ENCODE assay signal across 23 cellular contexts in genomic region chr2:207950761-207951114, GRCh38.
DNase-seq lines count a peak whose midpoint lies in the region; ATAC-seq, FAIRE-seq and TF ChIP-seq lines count a peak whose summit lies in the region.
"Had no signal": no experiment of that assay in that cellular context is flagged by ENCODE, and none has a peak within 500 bp of the region (broad histone marks: within the 10 kb centered on the region; RNA-seq: fewer than 3 reads in every experiment).

No MANE protein-coding gene starts in this region.

- no peak for ATAC-seq in GM21528 (IDR thresholded peaks at IDR 0.05; ENCODE audit: low FRiP score, unreplicated experiment)
- ATAC-seq: A549 had no signal

- peaks cover 36% of the 10 kb centered on the region for H3K4me1 ChIP-seq in HUES64 (ENCODE audit: insufficient read depth, low read length)
- peaks cover 0 to 27% (median 16%) of the 10 kb centered on the region in 4 experiments; a peak in 4 of 7 replicates for H3K4me1 ChIP-seq in H1 (replicated peaks in 1 of 4; ENCODE audit: control insufficient read depth in 3 of 4, insufficient read depth in 4 of 4, low read length in 3 of 4)
- peaks cover 2 to 19% of the 10 kb centered on the region in 2 donors for H3K4me1 ChIP-seq in neuronal stem cell (ENCODE audit: control insufficient read depth in 2 of 2, insufficient read depth in 1 of 2, low read depth in 1 of 2, low read length in 2 of 2)
- H3K4me1 ChIP-seq in esophagus squamous epithelium = no peaks in the 10 kb centered on the region
- H3K4me1 ChIP-seq: A549 had no signal

- H2BK120ac ChIP-seq in H1 (replicated peaks; ENCODE audit: low read depth, low read length) (peak overlapping the region; percentile 89), neuronal stem cell (ENCODE audit: low read depth, low read length) (no peak overlapping the region)

- H3K23ac ChIP-seq in H1 (ENCODE audit: insufficient read length) = no peak overlapping the region
- H3K23ac ChIP-seq in neuronal stem cell (ENCODE audit: low read depth, low read length, poor library complexity) = no peak overlapping the region

- H2AFZ ChIP-seq in H1 (ENCODE audit: low read length) (no peak overlapping the region), neuronal stem cell (ENCODE audit: low read length) (no peak overlapping the region)

- H4K5ac ChIP-seq in H1 (ENCODE audit: insufficient read length, low read depth, low read length) = peak overlapping the region; percentile 89

- H3K4ac ChIP-seq in H1 (replicated peaks; ENCODE audit: insufficient read length, low read depth, low read length) (no peak overlapping the region), neuronal stem cell (ENCODE audit: low read length) (no peak overlapping the region)

- POLR2A ChIA-PET in H1 (lab: Charles Lee; ENCODE audit: partially characterized antibody) = no interaction called here

- FAIRE-seq in G401.6 (lab: Jason Lieb, UNC) (peak; percentile 81), H1 (lab: Jason Lieb, UNC) (no peak)
- FAIRE-seq: A549, D721Med, GM12892, GM18507, HepG2 had no signal

- peak overlapping the region; percentile 68; the same call in 1 of the 2 replicates for H3K27ac ChIP-seq in HUES64 (ENCODE audit: low read depth, low read length)
- no peak overlapping the region for H3K27ac ChIP-seq in H1 (ENCODE audit: low read depth, low read length)
- peak overlapping the region; percentile 74 for H3K27ac ChIP-seq in neuronal stem cell (replicated peaks; ENCODE audit: low read length)
- no peak overlapping the region for H3K27ac ChIP-seq in esophagus squamous epithelium
- H3K27ac ChIP-seq: 22Rv1, A549, C4-2B, HL-60 had no signal

- H4K91ac ChIP-seq in H1 (replicated peaks; ENCODE audit: insufficient read length, low read length) = no peak overlapping the region
- no peak overlapping the region for H4K91ac ChIP-seq in neuronal stem cell (ENCODE audit: low read depth, low read length, poor library complexity)

- no peak overlapping the region for H3K14ac ChIP-seq in H1 (ENCODE audit: insufficient read length)
- no peak overlapping the region for H3K14ac ChIP-seq in neuronal stem cell (ENCODE audit: low read length)

- no peak overlapping the region for H3K56ac ChIP-seq in H1 (replicated peaks; ENCODE audit: insufficient read length, low read depth, low read length)

- H3K27me3 ChIP-seq in HUES64 (ENCODE audit: insufficient read depth, low read length) (no peaks in the 10 kb centered on the region), H1 (replicated peaks in 1 of 4; ENCODE audit: control insufficient read depth in 3 of 4, extremely low read depth in 1 of 4, insufficient read depth in 3 of 4, low read length in 3 of 4) (no peaks in the 10 kb centered on the region), neuronal stem cell (ENCODE audit: control insufficient read depth in 3 of 3, insufficient read depth in 3 of 3, low read depth in 1 of 3, low read length in 3 of 3) (no peaks in the 10 kb centered on the region), esophagus squamous epithelium (no peaks in the 10 kb centered on the region)

- WGBS in HUES64 = 29% methylated on average over 1 of the region's 2 CpGs
- WGBS in H1 (ENCODE audit: extremely low coverage in 1 of 2, insufficient coverage in 1 of 2, insufficient read length in 1 of 2, insufficient replicate concordance in 2 of 2, low coverage in 1 of 2, low lambda C conversion rate in 2 of 2, missing lambda C conversion rate in 1 of 2), 2 experiments = 3% methylated on average over 2 of the region's 2 CpGs; no CpG with 5 or more reads in 1 of the 2 experiments
- WGBS in neuronal stem cell (ENCODE audit: extremely low coverage in 2 of 2, insufficient read length in 2 of 2, insufficient replicate concordance in 1 of 2), 2 donors = no CpG with 5 or more reads among the region's 2 CpGs
- 82 to 86% methylated on average over 2 of the region's 2 CpGs for WGBS in esophagus squamous epithelium, 2 donors

- CTCF ChIA-PET in H1 (lab: Charles Lee; ENCODE audit: partially characterized antibody) = interaction anchor here (1.7 to 5.4 kb wide), 3 partner anchors 12 to 205 kb away, joined by 5 to 39 read pairs (median 7); no protein-coding TSS in a partner anchor

- no peaks in the 10 kb centered on the region for H3K23me2 ChIP-seq in H1 (ENCODE audit: low read depth, low read length)

- no peak overlapping the region for H2BK20ac ChIP-seq in H1 (ENCODE audit: low read length)

- peak overlapping the region; percentile 29 to 45; a peak in 3 of 4 replicates for H3K4me2 ChIP-seq in H1 (ENCODE audit: insufficient read depth in 1 of 2, low read depth in 2 of 2, low read length in 2 of 2)
- no peak overlapping the region for H3K4me2 ChIP-seq in neuronal stem cell (ENCODE audit: insufficient read depth, low read length, poor library complexity, severe bottlenecking)
- H3K4me2 ChIP-seq: A549 had no signal

- no peak for TF ChIP-seq EP300 in H1 (IDR thresholded peaks at IDR 0.05; ENCODE audit: borderline replicate concordance in 1 of 2, low read depth in 2 of 2, low read length in 2 of 2)

- TF ChIP-seq RAD21 in H1 (IDR thresholded peaks at IDR 0.05 in 1 of 2, conservative IDR thresholded peaks at IDR 0.05 in 1 of 2; ENCODE audit: low read depth in 2 of 2, low read length in 2 of 2) = no peak

- TF ChIP-seq POLR2A in H1 (IDR thresholded peaks at IDR 0.05; ENCODE audit: control extremely low read depth in 1 of 2, low read depth in 2 of 2, low read length in 2 of 2) = no peak
- TF ChIP-seq POLR2A in esophagus squamous epithelium (IDR thresholded peaks at IDR 0.05) = no peak

- H2AK5ac ChIP-seq in H1 (ENCODE audit: low read depth, low read length) (no peak overlapping the region), neuronal stem cell (ENCODE audit: low read depth, low read length) (no peak overlapping the region)

- no peak for DNase-seq in H1 (ENCODE audit: low read depth in 1 of 2, low spot score in 2 of 2)
- DNase-seq in neuronal stem cell (ENCODE audit: low spot score) = no peak
- DNase-seq in epidermal melanocyte (ENCODE audit: insufficient read length, low spot score) = no peak
- DNase-seq in esophagus squamous epithelium (lab: John Stamatoyannopoulos, UW) = no peak
- DNase-seq: AML-193; Caco-2; CD4-positive, alpha-beta T cell; GDM1; GOT3; Kasumi-1; KBM-7 had no signal

- H3K79me1 ChIP-seq in H1 (ENCODE audit: low read depth, low read length) (no peaks in the 10 kb centered on the region), neuronal stem cell (ENCODE audit: low read depth, low read length) (no peaks in the 10 kb centered on the region)

- H3K36me3 ChIP-seq in HUES64 (ENCODE audit: insufficient read depth, low read length) = no peaks in the 10 kb centered on the region
- H3K36me3 ChIP-seq in H1 (ENCODE audit: control insufficient read depth in 2 of 4, insufficient read depth in 4 of 4, low read length in 3 of 4) = no peaks in the 10 kb centered on the region
- H3K36me3 ChIP-seq in neuronal stem cell (replicated peaks in 1 of 2; ENCODE audit: control insufficient read depth in 2 of 2, insufficient read depth in 2 of 2, low read length in 2 of 2) = no peaks in the 10 kb centered on the region
- H3K36me3 ChIP-seq in esophagus squamous epithelium = peaks cover 0 to 7% (median 0%) of the 10 kb centered on the region in 3 donors
- H3K36me3 ChIP-seq: HAP-1 had no signal

- H4K8ac ChIP-seq in H1 (ENCODE audit: extremely low read depth, insufficient read depth, low read length) (no peak overlapping the region), neuronal stem cell (ENCODE audit: low read depth, low read length) (no peak overlapping the region)

- H2BK12ac ChIP-seq in H1 (ENCODE audit: low read depth, low read length) (no peak overlapping the region), neuronal stem cell (ENCODE audit: low read length) (no peak overlapping the region)

- H3K18ac ChIP-seq in H1 (ENCODE audit: extremely low read depth, low read length) (no peak overlapping the region), neuronal stem cell (ENCODE audit: low read length) (no peak overlapping the region)

- no peaks in the 10 kb centered on the region for H3K79me2 ChIP-seq in H1 (ENCODE audit: control insufficient read depth in 1 of 2, insufficient read depth in 2 of 2, low read length in 2 of 2)

- H3K4me3 ChIP-seq in HUES64 (ENCODE audit: low read length) = peak overlapping the region; percentile 11; the same call in 1 of the 2 replicates
- H3K4me3 ChIP-seq in H1 (ENCODE audit: extremely low read depth in 1 of 4, insufficient read depth in 2 of 4, low read depth in 3 of 4, low read length in 4 of 4) = peak overlapping the region in 1 of 4 experiments; percentile 20; a peak in 1 of 8 replicates
- no peak overlapping the region for H3K4me3 ChIP-seq in neuronal stem cell (ENCODE audit: low read length in 2 of 2)
- H3K4me3 ChIP-seq in esophagus squamous epithelium = no peak overlapping the region
- H3K4me3 ChIP-seq: A549, HAP-1 had no signal

- intact Hi-C loops in esophagus squamous epithelium (cut with DNase I) = no loop called here

- H2BK5ac ChIP-seq in H1 (ENCODE audit: low read depth, low read length) (no peak overlapping the region), neuronal stem cell (ENCODE audit: low read length) (no peak overlapping the region)

- H3K9ac ChIP-seq in HUES64 (ENCODE audit: low read depth, low read length) (peak overlapping the region; percentile 19; the same call in 1 of the 2 replicates), H1 (replicated peaks in 1 of 4; ENCODE audit: extremely low read depth in 1 of 4, low read depth in 3 of 4, low read length in 3 of 4) (no peak overlapping the region), neuronal stem cell (ENCODE audit: low read depth, low read length, poor library complexity) (no peak overlapping the region)

- H2BK15ac ChIP-seq in H1 (ENCODE audit: low read length) (no peak overlapping the region), neuronal stem cell (ENCODE audit: low read length) (no peak overlapping the region)

- H3K9me3 ChIP-seq in HUES64 (ENCODE audit: insufficient read depth, low read depth, low read length) (no peaks in the 10 kb centered on the region), H1 (ENCODE audit: insufficient read depth in 2 of 2, low read depth in 1 of 2, low read length in 1 of 2) (no peaks in the 10 kb centered on the region), neuronal stem cell (replicated peaks in 1 of 2; ENCODE audit: control insufficient read depth in 2 of 2, insufficient read depth in 1 of 2, low read depth in 1 of 2, low read length in 2 of 2) (no peaks in the 10 kb centered on the region), esophagus squamous epithelium (no peaks in the 10 kb centered on the region)
- H3K9me3 ChIP-seq: A549, Caco-2, HAP-1 had no signal

- no peak for TF ChIP-seq CTCF in H1 (IDR thresholded peaks at IDR 0.05; ENCODE audit: control extremely low read depth in 1 of 3, insufficient read depth in 1 of 3, low read depth in 1 of 3, low read length in 3 of 3)
- no peak for TF ChIP-seq CTCF in esophagus squamous epithelium (IDR thresholded peaks at IDR 0.05)

- H4K20me1 ChIP-seq in H1 (replicated peaks in 1 of 2; ENCODE audit: control insufficient read depth in 1 of 2, insufficient read depth in 2 of 2, low read length in 2 of 2) = no peaks in the 10 kb centered on the region

TF ChIP-seq in H1, 55 proteins besides CTCF, POLR2A, EP300 and RAD21 (continues in another document):
- TF ChIP-seq PHF8 (conservative IDR thresholded peaks at IDR 0.05; ENCODE audit: low read depth, low read length) = no peak
- TF ChIP-seq TAF7 (optimal IDR thresholded peaks at IDR 0.05; ENCODE audit: borderline replicate concordance, low read depth, low read length) = no peak
- TF ChIP-seq SAP30 (IDR thresholded peaks at IDR 0.05; ENCODE audit: insufficient read depth, insufficient replicate concordance, low read length) = no peak
- TF ChIP-seq POLR2AphosphoS5 (IDR thresholded peaks at IDR 0.05; ENCODE audit: low read depth, low read length) = no peak

Comparison
In these comparisons a context has a peak if more than half of its experiments do, and no peak if none do; other contexts are left out.
1. H3K27ac ChIP-seq: peak in HUES64 (single experiment) and neuronal stem cell (single experiment); none in H1 (single experiment) and esophagus squamous epithelium (0 of 4).